8 cellular contexts compared by ENCODE assay signal in genomic region chr9:128081052-128081451, GRCh38. TPM values are rescaled to one million over a fixed set of nuclear protein-coding genes. Genes with fewer than 3 reads are reported as not detected.
DNase-seq lines count a peak whose midpoint lies in the region; ATAC-seq and TF ChIP-seq lines count a peak whose summit lies in the region.

No MANE protein-coding gene starts in this region.

- ATAC-seq in natural killer cell (no peak), HG02571 (IDR thresholded peaks at IDR 0.05; ENCODE audit: unreplicated experiment) (no peak), HG02610 (IDR thresholded peaks at IDR 0.05; ENCODE audit: unreplicated experiment) (no peak)

- no peak overlapping the region for H3K4me3 ChIP-seq in dorsolateral prefrontal cortex

- H3K4me3 Mint-ChIP-seq in natural killer cell = no peak overlapping the region

- H3K27me3 ChIP-seq in dorsolateral prefrontal cortex = no peaks in the 10 kb centered on the region

- H3K27ac ChIP-seq in dorsolateral prefrontal cortex = peak overlapping the region in 43 of 59 donors; percentile 1 to 79 (median 48)

- peak; percentile 88 for DNase-seq in AG20443 (ENCODE audit: low spot score)
- peak; percentile 80 for DNase-seq in NCI-H2227 treated with DMSO at 0.1 percent for 48 hours (lab: John Stamatoyannopoulos, UW)
- no peak for DNase-seq in dorsolateral prefrontal cortex
- DNase-seq in natural killer cell = no peak
- DNase-seq in SW 1271 (lab: John Stamatoyannopoulos, UW) = no peak
- no peak for DNase-seq in stimulated activated CD4-positive, alpha-beta T cell treated with anti-CD3 and anti-CD28 coated beads, Interleukin-1b, Interleukin-23, amount 100 ng/mL, for 48 hours

- H3K36me3 Mint-ChIP-seq in natural killer cell = no peaks in the 10 kb centered on the region

- peak overlapping the region; percentile 44 to 50 for H3K27ac Mint-ChIP-seq in natural killer cell

- peaks cover 35 to 49% of the 10 kb centered on the region in 2 donors for H3K4me1 Mint-ChIP-seq in natural killer cell

- no peaks in the 10 kb centered on the region for H3K9me3 Mint-ChIP-seq in natural killer cell

- TF ChIP-seq CTCF in dorsolateral prefrontal cortex (IDR thresholded peaks at IDR 0.05 in 54 of 56, conservative IDR thresholded peaks at IDR 0.05 in 2 of 56; ENCODE audit: low read depth in 1 of 56, partially characterized antibody in 56 of 56) (no peak), natural killer cell (IDR thresholded peaks at IDR 0.05) (no peak)

- H3K27me3 Mint-ChIP-seq in natural killer cell (ENCODE audit: low read depth in 2 of 2) = no peaks in the 10 kb centered on the region

- intact Hi-C loops in dorsolateral prefrontal cortex (cut with DNase I) (no loop called here), natural killer cell (cut with micrococcal nuclease) (no loop called here)

RNA-seq across cellular contexts. Expression of gene SLC25A25, which starts 13.0 kb away (rescaled TPM):
- total RNA-seq in dorsolateral prefrontal cortex (10 to 100 TPM; 17.8 to 66.6 (median 35.3) TPM), natural killer cell (10 to 100 TPM; 16.8 to 19.1 (median 18.9) TPM)

RNA-seq across cellular contexts. Expression of gene NAIF1, which starts 13.9 kb away (rescaled TPM):
- total RNA-seq in dorsolateral prefrontal cortex (10 to 100 TPM in 17 of 120 experiments, 1 to 10 TPM in 103; 3.4 to 14.7 (median 7.2) TPM), natural killer cell (10 to 100 TPM; 11.9 to 12.6 (median 12.1) TPM)

RNA-seq across cellular contexts. Expression of gene PTGES2, which starts 46.5 kb away (rescaled TPM):
- total RNA-seq in dorsolateral prefrontal cortex (100 to 1,000 TPM in 43 of 120 experiments, 10 to 100 TPM in 77; 59.1 to 132 (median 93.5) TPM), natural killer cell (10 to 100 TPM; 43.4 to 57.0 (median 53.3) TPM)

Comparison
In these comparisons a context has a peak if more than half of its experiments do, and no peak if none do; other contexts are left out.
1. DNase-seq: peak in AG20443 (single experiment) and NCI-H2227 treated with DMSO at 0.1 percent for 48 hours (single experiment); none in dorsolateral prefrontal cortex (0 of 10), natural killer cell (single experiment), SW 1271 (0 of 2) and stimulated activated CD4-positive, alpha-beta T cell treated with anti-CD3 and anti-CD28 coated beads, Interleukin-1b, Interleukin-23, amount 100 ng/mL, for 48 hours (single experiment).